In the genomic region with DNA sequence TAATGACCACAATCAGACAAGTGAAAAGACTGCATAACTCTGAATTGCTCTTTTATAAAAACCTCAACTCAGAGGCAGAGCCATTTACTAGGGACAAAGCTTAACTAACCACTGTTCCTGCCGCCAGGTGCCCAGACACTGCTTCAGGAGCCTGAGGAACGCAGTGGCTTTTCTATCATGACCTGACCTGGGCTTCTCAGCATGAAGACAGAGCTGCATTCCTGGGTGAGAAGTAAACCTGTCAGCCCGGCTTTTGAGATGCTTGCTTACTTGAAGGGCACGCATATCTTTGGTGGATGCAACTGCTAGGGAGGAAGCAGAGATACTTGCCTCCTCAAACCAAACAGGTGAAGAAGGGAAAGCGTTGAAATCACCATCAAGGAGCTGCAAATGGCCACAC, we compare ENCODE assay signal across 29 cellular contexts. TPM values are rescaled to one million over a fixed set of nuclear protein-coding genes. Genes with fewer than 3 reads are reported as not detected.
"Had no signal": no experiment of that assay in that cellular context is flagged by ENCODE, and none has a peak within 500 bp of the region (broad histone marks: within the 10 kb centered on the region; RNA-seq: fewer than 3 reads in every experiment).

No MANE protein-coding gene starts in this region.

- H3K4me1 Mint-ChIP-seq: central memory CD8-positive, alpha-beta T cell; nephron had no signal

- H3K27me3 Mint-ChIP-seq: memory B cell; stimulated activated naive B cell treated with anti-CD40 and anti-IgM and Interleukin-4, amounts not matched to agents 10 μg/mL and 1 μg/mL and 100 μg/mL, for 72 hours had no signal

- H3K9me3 ChIP-seq: breast epithelium, colonic mucosa, esophagus squamous epithelium, gastrocnemius medialis, heart left ventricle, right lobe of liver, testis, upper lobe of left lung had no signal

- H3K4me3 ChIP-seq: breast epithelium, colonic mucosa, dorsolateral prefrontal cortex, esophagus squamous epithelium, gastrocnemius medialis, heart left ventricle, right lobe of liver, testis, upper lobe of left lung had no signal

- H3K27ac ChIP-seq: breast epithelium, colonic mucosa, dorsolateral prefrontal cortex, esophagus squamous epithelium, gastrocnemius medialis, heart left ventricle, right lobe of liver, testis, upper lobe of left lung had no signal

- H3K36me3 Mint-ChIP-seq: activated naive CD8-positive, alpha-beta T cell treated with anti-CD3 and anti-CD28 coated beads for 36 hours; memory B cell had no signal

- H3K27me3 ChIP-seq: breast epithelium, colonic mucosa, gastrocnemius medialis, right lobe of liver, testis, upper lobe of left lung had no signal

- DNase-seq: activated CD4-positive, alpha-beta T cell treated with anti-CD3 and anti-CD28 coated beads for 4 hours; activated CD4-positive, alpha-beta T cell treated with anti-CD3 and anti-CD28 coated beads, Interleukin-2, amount 50 U/mL, for 48 hours; activated CD4-positive, CD25-positive, alpha-beta regulatory T cell; activated CD8-positive, alpha-beta memory T cell treated with anti-CD3 and anti-CD28 coated beads, Interleukin-2, amount 50 U/mL, for 48 hours; activated naive CD4-positive, alpha-beta T cell; activated naive CD8-positive, alpha-beta T cell treated with anti-CD3 and anti-CD28 coated beads for 36 hours; activated T-cell treated with anti-CD3 and anti-CD28 coated beads, Interleukin-2, amount 50 U/mL, for 4 hours; colonic mucosa; dorsolateral prefrontal cortex; effector memory CD8-positive, alpha-beta T cell; esophagus squamous epithelium; gastrocnemius medialis; heart left ventricle; right lobe of liver; small intestine; stimulated activated naive B cell treated with anti-CD40 and anti-IgM and Interleukin-4, amounts not matched to agents 10 μg/mL and 1 μg/mL and 100 μg/mL, for 72 hours; T-helper 9 cell; testis; upper lobe of left lung had no signal

- H3K4me3 Mint-ChIP-seq: activated naive CD8-positive, alpha-beta T cell treated with anti-CD3 and anti-CD28 coated beads for 36 hours; activated T-cell treated with anti-CD3 and anti-CD28 coated beads, Interleukin-2, amount 50 U/mL, for 4 hours; central memory CD8-positive, alpha-beta T cell; effector memory CD8-positive, alpha-beta T cell; memory B cell; nephron; stimulated activated naive B cell treated with anti-CD40 and anti-IgM and Interleukin-4, amounts not matched to agents 10 μg/mL and 1 μg/mL and 100 μg/mL, for 72 hours had no signal

- H3K4me1 ChIP-seq: breast epithelium, gastrocnemius medialis, right lobe of liver, testis had no signal

- H3K9me3 Mint-ChIP-seq: activated naive CD8-positive, alpha-beta T cell treated with anti-CD3 and anti-CD28 coated beads for 36 hours; activated T-cell treated with anti-CD3 and anti-CD28 coated beads, Interleukin-2, amount 50 U/mL, for 4 hours; activated T-helper 2 cell treated with anti-CD3 and anti-CD28 coated beads, Interferon-gamma antibody, Interleukin-2, Interleukin-4, amounts not matched to agents 10 μg/mL and 5 μg/mL and 100 μg/mL, durations not matched to agents 14 hours and 24 hours and 36 hours; central memory CD8-positive, alpha-beta T cell; effector memory CD8-positive, alpha-beta T cell; memory B cell; nephron; stimulated activated naive B cell treated with anti-CD40 and anti-IgM and Interleukin-4, amounts not matched to agents 10 μg/mL and 1 μg/mL and 100 μg/mL, for 72 hours had no signal

- FAIRE-seq: small intestine had no signal

- ATAC-seq: activated T-cell treated with anti-CD3 and anti-CD28 coated beads, Interleukin-2, amount 50 U/mL, for 4 hours; effector memory CD8-positive, alpha-beta T cell; gastrocnemius medialis; heart left ventricle; right lobe of liver; stimulated activated naive B cell treated with anti-CD40 and anti-IgM and Interleukin-4, amounts not matched to agents 10 μg/mL and 1 μg/mL and 100 μg/mL, for 72 hours had no signal

- H3K36me3 ChIP-seq: breast epithelium, colonic mucosa, esophagus squamous epithelium, gastrocnemius medialis, heart left ventricle, right lobe of liver, upper lobe of left lung had no signal

- H3K27ac Mint-ChIP-seq: activated naive CD8-positive, alpha-beta T cell treated with anti-CD3 and anti-CD28 coated beads for 36 hours; activated T-helper 2 cell treated with anti-CD3 and anti-CD28 coated beads, Interferon-gamma antibody, Interleukin-2, Interleukin-4, amounts not matched to agents 10 μg/mL and 5 μg/mL and 100 μg/mL, durations not matched to agents 14 hours and 24 hours and 36 hours; effector memory CD8-positive, alpha-beta T cell; memory B cell; nephron; stimulated activated naive B cell treated with anti-CD40 and anti-IgM and Interleukin-4, amounts not matched to agents 10 μg/mL and 1 μg/mL and 100 μg/mL, for 72 hours had no signal

RNA-seq across cellular contexts. Expression of a gene that starts 7.9 kb away (rescaled TPM):
- total RNA-seq: activated CD8-positive, alpha-beta memory T cell treated with anti-CD3 and anti-CD28 coated beads for 36 hours; activated naive CD8-positive, alpha-beta T cell treated with anti-CD3 and anti-CD28 coated beads for 36 hours; activated T-cell treated with anti-CD3 and anti-CD28 coated beads, Interleukin-2, amount 50 U/mL, for 4 hours; esophagus squamous epithelium; mononuclear cell; myocyte; T-helper 1 cell treated with Interleukin-12 subunit alpha and Interleukin-12 subunit beta and Interleukin-4 antibody, amounts not matched to agents 30 ng/mL and 1 ng/mL, for 36 hours had no signal
- polyA plus RNA-seq: heart left ventricle had no signal

RNA-seq across cellular contexts. Expression of a gene that starts 49.2 kb away (rescaled TPM):
- total RNA-seq: activated T-cell treated with anti-CD3 and anti-CD28 coated beads, Interleukin-2, amount 50 U/mL, for 4 hours; colonic mucosa; esophagus squamous epithelium; heart left ventricle; mononuclear cell; myocyte; right lobe of liver; T-helper 1 cell treated with Interleukin-12 subunit alpha and Interleukin-12 subunit beta and Interleukin-4 antibody, amounts not matched to agents 30 ng/mL and 1 ng/mL, for 36 hours had no signal
- polyA plus RNA-seq: heart left ventricle, liver, small intestine had no signal

RNA-seq across cellular contexts. Expression of a gene that starts 49.5 kb away (rescaled TPM):
- total RNA-seq: activated CD8-positive, alpha-beta memory T cell treated with anti-CD3 and anti-CD28 coated beads for 36 hours; activated naive CD8-positive, alpha-beta T cell treated with anti-CD3 and anti-CD28 coated beads for 36 hours; activated T-cell treated with anti-CD3 and anti-CD28 coated beads, Interleukin-2, amount 50 U/mL, for 4 hours; activated T-helper 2 cell treated with anti-CD3 and anti-CD28 coated beads, Interferon-gamma antibody, Interleukin-2, Interleukin-4, amounts not matched to agents 10 μg/mL and 5 μg/mL and 100 μg/mL, durations not matched to agents 14 hours and 24 hours and 36 hours; colonic mucosa; esophagus squamous epithelium; gastrocnemius medialis; heart left ventricle; liver; mononuclear cell; myocyte; right lobe of liver; T-helper 1 cell treated with Interleukin-12 subunit alpha and Interleukin-12 subunit beta and Interleukin-4 antibody, amounts not matched to agents 30 ng/mL and 1 ng/mL, for 36 hours; upper lobe of left lung had no signal
- polyA plus RNA-seq: heart left ventricle, liver, small intestine had no signal
